10 cellular contexts compared by ENCODE assay signal in genomic region chr1:1432951-1433803, GRCh38. TPM values are rescaled to one million over a fixed set of nuclear protein-coding genes. Genes with fewer than 3 reads are reported as not detected.
A peak's percentile ranks its signal among the peaks of the same experiment; 100 is the strongest.
DNase-seq lines count a peak whose midpoint lies in the region; ATAC-seq lines count a peak whose summit lies in the region.
"Had no signal": no experiment of that assay in that cellular context is flagged by ENCODE, and none has a peak within 500 bp of the region (broad histone marks: within the 10 kb centered on the region; RNA-seq: fewer than 3 reads in every experiment).

No MANE protein-coding gene starts in this region.

- no peak overlapping the region for H3K27ac Mint-ChIP-seq in activated T-cell treated with anti-CD3 and anti-CD28 coated beads, Interleukin-2, amount 50 U/mL, for 72 hours
- H3K27ac Mint-ChIP-seq: T-helper 1 cell treated with Interleukin-12 subunit alpha and Interleukin-12 subunit beta and Interleukin-4 antibody, amounts not matched to agents 30 μg/mL and 1 μg/mL, for 36 hours had no signal

- WGBS in adipose tissue, 3 donors, result 22 to 39% (median 39%) methylated on average over 33 to 34 of the region's 34 CpGs

- peaks cover 2% of the 10 kb centered on the region in 2 donors for H3K36me3 Mint-ChIP-seq in activated T-cell treated with anti-CD3 and anti-CD28 coated beads, Interleukin-2, amount 50 U/mL, for 72 hours (ENCODE audit: insufficient read depth in 2 of 2)
- H3K36me3 Mint-ChIP-seq: naive B cell had no signal

- peaks cover 20% of the 10 kb centered on the region for H3K27me3 Mint-ChIP-seq in activated T-cell treated with anti-CD3 and anti-CD28 coated beads, Interleukin-2, amount 50 U/mL, for 72 hours (ENCODE audit: low read depth)

- H3K4me1 Mint-ChIP-seq in activated T-cell treated with anti-CD3 and anti-CD28 coated beads, Interleukin-2, amount 50 U/mL, for 72 hours (ENCODE audit: low read depth), result no peaks in the 10 kb centered on the region

- H3K9me3 Mint-ChIP-seq in activated T-cell treated with anti-CD3 and anti-CD28 coated beads, Interleukin-2, amount 50 U/mL, for 72 hours, result no peaks in the 10 kb centered on the region
- H3K9me3 Mint-ChIP-seq: T-helper 1 cell treated with Interleukin-12 subunit alpha and Interleukin-12 subunit beta and Interleukin-4 antibody, amounts not matched to agents 30 μg/mL and 1 μg/mL, for 36 hours had no signal

- H3K4me3 Mint-ChIP-seq in activated T-cell treated with anti-CD3 and anti-CD28 coated beads, Interleukin-2, amount 50 U/mL, for 72 hours, result peak overlapping the region; percentile 39 to 82
- H3K4me3 Mint-ChIP-seq: T-helper 1 cell treated with Interleukin-12 subunit alpha and Interleukin-12 subunit beta and Interleukin-4 antibody, amounts not matched to agents 30 μg/mL and 1 μg/mL, for 36 hours had no signal

- no peak for DNase-seq in activated T-cell treated with anti-CD3 and anti-CD28 coated beads, Interleukin-2, amount 50 U/mL, for 72 hours
- no peak for DNase-seq in activated T-cell treated with anti-CD3 and anti-CD28 coated beads, Interleukin-2, amount 50 U/mL, for 1 hour
- peak; percentile 60 for DNase-seq in inferior parietal cortex (ENCODE audit: extremely low spot score)
- peak; percentile 41 for DNase-seq in stimulated activated CD8-positive, alpha-beta memory T cell treated with anti-CD3 and anti-CD28 coated beads, Interleukin-4, amount 100 ng/mL, for 48 hours
- DNase-seq in DMS114 treated with DMSO at 0.1 percent for 48 hours (lab: John Stamatoyannopoulos, UW; ENCODE audit: unreplicated experiment), result no peak

- H3K27ac ChIP-seq in adipose tissue (ENCODE audit: low read depth, low read length), result peak overlapping the region; percentile 93

- ATAC-seq in activated T-cell treated with anti-CD3 and anti-CD28 coated beads, Interleukin-2, amount 50 U/mL, for 72 hours (replicated peaks in 1 of 2), result no peak
- ATAC-seq in GM21717 (IDR thresholded peaks at IDR 0.05; ENCODE audit: unreplicated experiment) (no peak), GM18519 (IDR thresholded peaks at IDR 0.05; ENCODE audit: low FRiP score, unreplicated experiment) (no peak)

RNA-seq across cellular contexts. Expression of gene VWA1, which starts 2.3 kb away (rescaled TPM):
- total RNA-seq in activated T-cell treated with anti-CD3 and anti-CD28 coated beads, Interleukin-2, amount 50 U/mL, for 72 hours, result 1 to 10 TPM in 1 of 2 donors, under 1 TPM in 1; 0.94 to 1.4 TPM
- polyA plus RNA-seq in adipose tissue, result 10 to 100 TPM in 2 of 3 donors, 1 to 10 TPM in 1; 7.8 to 53.1 (median 42.1) TPM

RNA-seq across cellular contexts. Expression of gene ANKRD65, which starts 12.1 kb away (rescaled TPM):
- total RNA-seq in activated T-cell treated with anti-CD3 and anti-CD28 coated beads, Interleukin-2, amount 50 U/mL, for 72 hours, result under 1 TPM in 1 of 2 donors, not detected in 1; 0.17 TPM
- 10 to 100 TPM in 2 of 3 donors, 1 to 10 TPM in 1; 9.9 to 25.5 (median 10.6) TPM for polyA plus RNA-seq in adipose tissue

RNA-seq across cellular contexts. Expression of gene ATAD3C, which starts 16.3 kb away (rescaled TPM):
- total RNA-seq in activated T-cell treated with anti-CD3 and anti-CD28 coated beads, Interleukin-2, amount 50 U/mL, for 72 hours, result 1 to 10 TPM; 2.8 to 3.7 TPM
- polyA plus RNA-seq in adipose tissue, result 10 to 100 TPM in 1 of 3 donors, 1 to 10 TPM in 1, under 1 TPM in 1; 0.34 to 10.3 (median 2.2) TPM

RNA-seq across cellular contexts. Expression of gene MRPL20, which starts 26.1 kb away (rescaled TPM):
- total RNA-seq in activated T-cell treated with anti-CD3 and anti-CD28 coated beads, Interleukin-2, amount 50 U/mL, for 72 hours, result 10 to 100 TPM; 74.9 to 77.5 TPM
- polyA plus RNA-seq in adipose tissue, result 100 to 1,000 TPM; 110 to 228 (median 190) TPM

RNA-seq across cellular contexts. Expression of gene CCNL2, which starts 34.0 kb away (rescaled TPM):
- total RNA-seq in activated T-cell treated with anti-CD3 and anti-CD28 coated beads, Interleukin-2, amount 50 U/mL, for 72 hours, result 100 to 1,000 TPM; 166 to 180 TPM
- 100 to 1,000 TPM; 103 to 173 (median 106) TPM for polyA plus RNA-seq in adipose tissue

Comparison
In these comparisons a context has a peak if more than half of its experiments do, and no peak if none do; other contexts are left out.
1. DNase-seq: peak in inferior parietal cortex (single experiment) and stimulated activated CD8-positive, alpha-beta memory T cell treated with anti-CD3 and anti-CD28 coated beads, Interleukin-4, amount 100 ng/mL, for 48 hours (single experiment); none in activated T-cell treated with anti-CD3 and anti-CD28 coated beads, Interleukin-2, amount 50 U/mL, for 72 hours (0 of 2), activated T-cell treated with anti-CD3 and anti-CD28 coated beads, Interleukin-2, amount 50 U/mL, for 1 hour (single experiment) and DMS114 treated with DMSO at 0.1 percent for 48 hours (single experiment).